Comparison of ENCODE assay signal across 8 cellular contexts in the genomic region with DNA sequence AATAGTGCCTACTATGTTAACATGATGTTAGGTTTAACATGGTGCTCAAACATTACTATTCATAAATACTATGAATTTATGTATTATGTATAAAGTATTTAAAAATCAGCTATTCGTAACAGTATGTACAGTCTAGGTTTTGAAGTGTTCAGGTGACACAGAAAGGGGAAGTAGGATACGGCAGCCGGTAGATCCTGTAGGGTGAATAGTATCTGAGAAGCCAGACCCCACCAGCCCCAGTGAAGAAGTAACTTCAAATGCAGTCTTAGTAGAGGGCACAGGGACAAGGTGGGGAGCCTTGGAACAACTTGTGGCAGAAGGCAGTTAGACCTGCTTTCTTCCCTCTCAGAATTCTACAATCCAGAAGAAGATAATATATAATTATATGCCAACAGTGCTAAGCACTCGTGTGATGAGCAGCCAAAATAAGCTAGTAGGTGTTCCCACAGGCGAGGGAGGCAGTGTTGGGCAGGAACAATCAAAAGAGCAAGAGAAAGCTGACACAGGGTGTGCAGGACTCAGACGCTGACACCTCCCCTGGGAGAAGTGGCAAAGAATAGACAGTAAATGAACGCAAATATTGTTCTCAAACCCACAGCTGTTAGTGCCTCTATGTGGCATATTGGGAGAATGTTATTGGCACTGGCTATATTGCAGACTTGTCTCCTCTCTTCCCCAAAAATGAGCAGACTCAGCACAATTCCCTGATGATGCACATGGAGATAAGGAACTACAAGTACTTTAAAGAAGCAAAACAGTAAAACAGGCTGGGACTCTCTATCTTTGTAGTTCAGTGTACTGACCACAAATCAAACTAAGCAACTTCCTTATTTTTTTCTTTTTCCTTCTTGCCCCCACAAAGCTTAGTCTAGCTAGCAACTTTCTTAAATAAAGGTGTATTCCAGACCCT. TPM values are rescaled to one million over a fixed set of nuclear protein-coding genes. Genes with fewer than 3 reads are reported as not detected.
DNase-seq lines count a peak whose midpoint lies in the region; ATAC-seq and TF ChIP-seq lines count a peak whose summit lies in the region.

No MANE protein-coding gene starts in this region.

- ATAC-seq in HG02852 (IDR thresholded peaks at IDR 0.05; ENCODE audit: unreplicated experiment) (peak; percentile 26), Panc1 (no peak), HG02885 (IDR thresholded peaks at IDR 0.05; ENCODE audit: poor library complexity, unreplicated experiment) (no peak), GM18870 (IDR thresholded peaks at IDR 0.05; ENCODE audit: unreplicated experiment) (no peak)

- peak overlapping the region in 5 of 6 donors; percentile 64 to 82 (median 79) for H3K27ac Mint-ChIP-seq in immature natural killer cell

- DNase-seq in GM12865 (ENCODE audit: low read depth), result peak; percentile 77
- no peak for DNase-seq in Panc1 (ENCODE audit: low read depth, low spot score)
- no peak for DNase-seq in immature natural killer cell
- no peak for DNase-seq in effector CD8-positive, alpha-beta T cell (lab: John Stamatoyannopoulos, UW)
- no peak for DNase-seq in DMS53 treated with DMSO at 0.1 percent for 48 hours (lab: John Stamatoyannopoulos, UW; ENCODE audit: unreplicated experiment)

- POLR2A ChIA-PET in Panc1 (lab: Charles Lee), result no interaction called here

- H3K4me1 ChIP-seq in Panc1 (ENCODE audit: control insufficient read depth, insufficient read depth, low read length), result peaks cover 14% of the 10 kb centered on the region

- no TSS peak for BruUV-seq in Panc1 (replicated peaks; lab: Mats Ljungman, UMichigan)

- peaks cover 7 to 13% (median 11%) of the 10 kb centered on the region in 3 donors for H3K27me3 Mint-ChIP-seq in immature natural killer cell (ENCODE audit: low read depth in 3 of 3)

- H3K9me3 Mint-ChIP-seq in immature natural killer cell, result no peaks in the 10 kb centered on the region

- no peaks in the 10 kb centered on the region for H3K9me3 ChIP-seq in Panc1 (ENCODE audit: control insufficient read depth, insufficient read depth, low read depth, low read length)

- H3K4me3 Mint-ChIP-seq in immature natural killer cell, result peak overlapping the region; percentile 8 to 74 (median 65)

- H3K36me3 ChIP-seq in Panc1 (ENCODE audit: control insufficient read depth, insufficient read depth, low read length), result no peaks in the 10 kb centered on the region; the same call in none of the 2 replicates

- TF ChIP-seq CTCF in GM12865 (IDR thresholded peaks at IDR 0.05; ENCODE audit: insufficient read depth, low read depth, low read length, missing control alignments), result peak; percentile 5
- no peak for TF ChIP-seq CTCF in Panc1 (IDR thresholded peaks at IDR 0.05)

- H3K27me3 ChIP-seq in Panc1 (ENCODE audit: control insufficient read depth, insufficient read depth, low read length), result no peaks in the 10 kb centered on the region

- peak overlapping the region; percentile 48; the same call in 1 of the 2 replicates for H3K27ac ChIP-seq in Panc1 (ENCODE audit: low read length)

- intact Hi-C loops in Panc1 (cut with micrococcal nuclease; ENCODE audit: unreplicated experiment), result no loop called here

- peak overlapping the region; percentile 54 for H3K4me3 ChIP-seq in GM12865 (ENCODE audit: low read depth, low read length)
- H3K4me3 ChIP-seq in Panc1 (ENCODE audit: low read depth in 2 of 2, low read length in 2 of 2), result no peak overlapping the region

- H3K4me1 Mint-ChIP-seq in immature natural killer cell, result peaks cover 20 to 31% of the 10 kb centered on the region in 2 donors

- in situ Hi-C loops in Panc1 (cut with HindIII; ENCODE audit: low pct_unique_long_range_greater_than_20kb, low sequenced_read_pairs), result no loop called here

- no peaks in the 10 kb centered on the region for H3K36me3 Mint-ChIP-seq in immature natural killer cell

- CTCF ChIA-PET in Panc1 (lab: Charles Lee), result no interaction called here

RNA-seq across cellular contexts. Expression of a gene that starts 4.6 kb away (rescaled TPM):
- total RNA-seq in Panc1 (2021; ENCODE audit: unreplicated experiment), result 12.4 TPM
- 3.1 TPM for polyA plus RNA-seq in Panc1 (2012; ENCODE audit: insufficient read length)
- polyA plus RNA-seq in immature natural killer cell, result 1 to 10 TPM in 1 of 3 donors, under 1 TPM in 2; 0.84 to 1.0 (median 0.84) TPM

RNA-seq across cellular contexts. Expression of a gene that starts 30.1 kb away (rescaled TPM):
- 23.7 TPM for total RNA-seq in Panc1 (2021; ENCODE audit: unreplicated experiment)
- polyA plus RNA-seq in Panc1 (2012; ENCODE audit: insufficient read length), result 18.0 TPM
- 10 to 100 TPM; 11.6 to 16.0 (median 14.1) TPM for polyA plus RNA-seq in immature natural killer cell

RNA-seq across cellular contexts. Expression of a gene that starts 36.4 kb away (rescaled TPM):
- total RNA-seq in Panc1 (2021; ENCODE audit: unreplicated experiment), result 32.3 TPM
- 32.4 TPM for polyA plus RNA-seq in Panc1 (2012; ENCODE audit: insufficient read length)
- polyA plus RNA-seq in immature natural killer cell, result 1 to 10 TPM; 3.0 to 5.8 (median 5.2) TPM
